1 cellular context compared by ENCODE assay signal in the genomic region with DNA sequence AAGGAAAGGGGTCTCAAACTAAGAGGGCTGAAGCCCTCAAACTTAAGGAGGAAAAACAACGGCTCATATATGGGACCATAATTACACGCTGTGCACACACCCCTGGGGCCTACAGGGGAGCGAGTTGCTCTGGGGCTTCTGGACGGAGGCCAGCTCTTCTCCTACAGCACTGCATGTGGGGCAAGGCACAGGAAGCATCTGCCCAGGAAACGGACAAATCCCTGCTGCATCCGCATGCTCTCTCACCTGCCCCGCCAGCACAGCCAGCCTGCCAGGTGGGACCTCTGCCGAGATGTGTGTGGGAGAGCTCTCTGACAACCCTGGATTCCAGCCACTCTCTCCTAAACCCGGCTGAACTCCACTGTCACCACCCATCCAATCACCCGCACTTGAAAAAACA.
TF ChIP-seq lines count a peak whose summit lies in the region.

No MANE protein-coding gene starts in this region.

TF ChIP-seq in K562, 482 proteins besides CTCF, POLR2A, EP300 and RAD21:
- TF ChIP-seq BACH1 (tag; IDR thresholded peaks at IDR 0.05) (no peak), OTX1 (CRISPR knock-in tag; IDR thresholded peaks at IDR 0.05) (no peak), WHSC1 (IDR thresholded peaks at IDR 0.05; ENCODE audit: low read length) (no peak), NCOA1 (IDR thresholded peaks at IDR 0.05; ENCODE audit: low read depth) (no peak), ZFP1 (CRISPR knock-in tag; IDR thresholded peaks at IDR 0.05) (no peak), KLF10 (CRISPR knock-in tag; IDR thresholded peaks at IDR 0.05) (no peak)
- TF ChIP-seq, protein P1, sequence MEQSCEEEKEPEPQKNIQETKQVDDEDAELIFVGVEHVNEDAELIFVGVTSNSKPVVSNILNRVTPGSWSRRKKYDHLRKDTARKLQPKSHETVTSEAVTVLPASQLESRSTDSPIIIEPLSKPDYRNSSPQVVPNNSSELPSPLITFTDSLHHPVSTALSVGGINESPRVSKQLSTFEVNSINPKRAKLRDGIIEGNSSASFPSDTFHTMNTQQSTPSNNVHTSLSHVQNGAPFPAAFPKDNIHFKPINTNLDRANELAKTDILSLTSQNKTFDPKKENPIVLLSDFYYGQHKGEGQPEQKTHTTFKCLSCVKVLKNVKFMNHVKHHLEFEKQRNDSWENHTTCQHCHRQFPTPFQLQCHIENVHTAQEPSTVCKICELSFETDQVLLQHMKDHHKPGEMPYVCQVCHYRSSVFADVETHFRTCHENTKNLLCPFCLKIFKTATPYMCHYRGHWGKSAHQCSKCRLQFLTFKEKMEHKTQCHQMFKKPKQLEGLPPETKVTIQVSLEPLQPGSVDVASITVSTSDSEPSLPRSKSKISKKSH (CRISPR knock-in tag; IDR thresholded peaks at IDR 0.05), result no peak
- TF ChIP-seq, protein P2, sequence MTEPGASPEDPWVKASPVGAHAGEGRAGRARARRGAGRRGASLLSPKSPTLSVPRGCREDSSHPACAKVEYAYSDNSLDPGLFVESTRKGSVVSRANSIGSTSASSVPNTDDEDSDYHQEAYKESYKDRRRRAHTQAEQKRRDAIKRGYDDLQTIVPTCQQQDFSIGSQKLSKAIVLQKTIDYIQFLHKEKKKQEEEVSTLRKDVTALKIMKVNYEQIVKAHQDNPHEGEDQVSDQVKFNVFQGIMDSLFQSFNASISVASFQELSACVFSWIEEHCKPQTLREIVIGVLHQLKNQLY (CRISPR knock-in tag; conservative IDR thresholded peaks at IDR 0.05), result no peak
